ENCODE assay signal across 25 cellular contexts in the genomic region with DNA sequence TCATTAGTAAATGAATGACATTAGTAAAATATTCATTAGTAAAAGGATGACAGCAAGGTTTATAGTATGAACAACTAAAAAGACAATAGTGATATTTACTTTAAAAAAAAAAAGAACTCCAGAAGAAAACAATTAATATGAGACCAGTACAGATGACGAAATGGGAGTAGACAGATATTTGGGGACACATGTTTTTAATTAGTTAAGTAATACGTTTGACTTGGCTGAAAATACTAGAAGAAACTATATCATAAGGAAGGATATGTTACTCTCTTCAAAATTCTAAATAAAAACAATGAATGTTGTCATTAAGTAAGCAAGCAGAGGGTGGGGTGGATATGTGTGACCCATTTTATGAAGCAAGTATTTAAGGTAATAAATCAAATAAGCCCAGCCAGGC.
A peak's percentile ranks its signal among the peaks of the same experiment; 100 is the strongest.
DNase-seq lines count a peak whose midpoint lies in the region; ATAC-seq and TF ChIP-seq lines count a peak whose summit lies in the region.
"Had no signal": no experiment of that assay in that cellular context is flagged by ENCODE, and none has a peak within 500 bp of the region (broad histone marks: within the 10 kb centered on the region; RNA-seq: fewer than 3 reads in every experiment).

No MANE protein-coding gene starts in this region.

- no peaks in the 10 kb centered on the region for H3K36me3 Mint-ChIP-seq in activated T-cell treated with anti-CD3 and anti-CD28 coated beads, Interleukin-2, amount 50 U/mL, for 72 hours (ENCODE audit: insufficient read depth in 2 of 2)

- DNase-seq in GM03348 (ENCODE audit: low spot score) (peak; percentile 18), HFF-Myc (ENCODE audit: extremely low read depth, low read depth) (peak; percentile 15), fibroblast of the aortic adventitia (ENCODE audit: low read depth) (peak; percentile 7), UCSD-AML1 (lab: John Stamatoyannopoulos, UW; ENCODE audit: unreplicated experiment) (no peak)
- DNase-seq in activated T-cell treated with anti-CD3 and anti-CD28 coated beads, Interleukin-2, amount 50 U/mL, for 72 hours = no peak
- DNase-seq: DMS153; H9; Kasumi-1; MV-4-11; NCI-H1105; NCI-H146; NCI-H1930; NCI-H446 treated with DMSO at 0.1 percent for 48 hours; NCI-H526; NCI-H82; NK-92 treated with Interleukin-12 subunit alpha and Interleukin-12 subunit beta, amount 100 ng/mL, for 24 hours; PC-9; SJCRH30; T-cell had no signal

- ATAC-seq in GM19351 (IDR thresholded peaks at IDR 0.05; ENCODE audit: unreplicated experiment) (no peak), GM21381 (IDR thresholded peaks at IDR 0.05; ENCODE audit: unreplicated experiment) (no peak)
- ATAC-seq in activated T-cell treated with anti-CD3 and anti-CD28 coated beads, Interleukin-2, amount 50 U/mL, for 72 hours (replicated peaks in 1 of 2) = no peak
- ATAC-seq: GM12878, GM23338, K562, Right ventricle myocardium inferior, T-cell had no signal

- H3K4me3 Mint-ChIP-seq in activated T-cell treated with anti-CD3 and anti-CD28 coated beads, Interleukin-2, amount 50 U/mL, for 72 hours = no peak overlapping the region
- H3K4me3 Mint-ChIP-seq: GM23338, H9, T-cell had no signal

- no peaks in the 10 kb centered on the region for H3K9me3 Mint-ChIP-seq in activated T-cell treated with anti-CD3 and anti-CD28 coated beads, Interleukin-2, amount 50 U/mL, for 72 hours
- H3K9me3 Mint-ChIP-seq: GM23338, H9, T-cell had no signal

- H3K27me3 Mint-ChIP-seq in activated T-cell treated with anti-CD3 and anti-CD28 coated beads, Interleukin-2, amount 50 U/mL, for 72 hours (ENCODE audit: low read depth) = no peaks in the 10 kb centered on the region
- H3K27me3 Mint-ChIP-seq: T-cell had no signal

- no peak for TF ChIP-seq CTCF in HFF-Myc (IDR thresholded peaks at IDR 0.05; ENCODE audit: low read depth, low read length, missing control alignments)
- TF ChIP-seq CTCF in fibroblast of the aortic adventitia (IDR thresholded peaks at IDR 0.05; ENCODE audit: insufficient read depth, low read length) = no peak

- no peak overlapping the region for H3K27ac Mint-ChIP-seq in activated T-cell treated with anti-CD3 and anti-CD28 coated beads, Interleukin-2, amount 50 U/mL, for 72 hours
- H3K27ac Mint-ChIP-seq: GM23338, H9, T-cell had no signal

- H3K4me3 ChIP-seq in HFF-Myc (replicated peaks; ENCODE audit: low read depth, low read length) (no peak overlapping the region), fibroblast of the aortic adventitia (ENCODE audit: low read depth, low read length) (no peak overlapping the region)
- H3K4me3 ChIP-seq: GM12878, GM23338, K562, PC-9, SJCRH30 had no signal

- no peaks in the 10 kb centered on the region for H3K4me1 Mint-ChIP-seq in activated T-cell treated with anti-CD3 and anti-CD28 coated beads, Interleukin-2, amount 50 U/mL, for 72 hours (ENCODE audit: low read depth)
- H3K4me1 Mint-ChIP-seq: T-cell had no signal

Comparison
In these comparisons a context has a peak if more than half of its experiments do, and no peak if none do; other contexts are left out.
1. DNase-seq: peak in GM03348 (single experiment), HFF-Myc (single experiment) and fibroblast of the aortic adventitia (single experiment); none in UCSD-AML1 (single experiment) and activated T-cell treated with anti-CD3 and anti-CD28 coated beads, Interleukin-2, amount 50 U/mL, for 72 hours (0 of 2).